31 cellular contexts compared by ENCODE assay signal in the genomic region with DNA sequence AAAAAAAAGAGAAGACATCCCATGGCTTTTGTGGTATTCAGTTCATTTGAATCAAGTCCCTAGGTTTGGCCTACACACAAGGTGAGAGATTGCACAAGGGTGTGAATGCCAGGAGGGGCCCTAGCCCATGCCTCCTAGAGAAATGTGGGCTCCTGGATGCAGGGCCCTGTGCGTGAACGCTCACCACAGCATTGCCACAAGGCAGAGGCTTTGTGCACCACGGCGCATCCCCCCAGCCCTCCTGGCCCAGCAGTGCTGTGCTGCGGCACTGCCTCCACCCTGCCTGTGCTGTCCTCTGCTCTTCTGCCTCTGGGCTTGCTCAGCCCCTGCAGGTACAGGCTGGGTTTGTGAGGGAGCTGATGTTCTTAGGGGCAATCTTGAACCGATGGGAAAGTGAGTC.
"Had no signal": no experiment of that assay in that cellular context is flagged by ENCODE, and none has a peak within 500 bp of the region (broad histone marks: within the 10 kb centered on the region; RNA-seq: fewer than 3 reads in every experiment).

No MANE protein-coding gene starts in this region.

- H3K27me3 Mint-ChIP-seq: activated naive CD4-positive, alpha-beta T cell treated with anti-CD3 and anti-CD28 coated beads, Interleukin-2, amount 50 U/mL, for 24 hours; activated T-helper 17 cell treated with anti-CD3 and anti-CD28 coated beads, Interleukin-2, amount 50 U/mL, for 72 hours; central memory CD8-positive, alpha-beta T cell had no signal

- H3K4me2 ChIP-seq: KMS-11 had no signal

- ATAC-seq: activated CD8-positive, alpha-beta T cell treated with anti-CD3 and anti-CD28 coated beads for 36 hours; activated T-cell treated with anti-CD3 and anti-CD28 coated beads, Interleukin-2, amount 50 U/mL, for 72 hours; activated T-helper 17 cell treated with anti-CD3 and anti-CD28 coated beads, Interleukin-2, amount 50 U/mL, for 72 hours had no signal

- H3K9ac ChIP-seq: KMS-11 had no signal

- H3K4me3 ChIP-seq: ascending aorta, cardiac muscle cell, SJCRH30, SK-N-MC had no signal

- H3K9me3 Mint-ChIP-seq: activated CD4-positive, alpha-beta T cell treated with anti-CD3 and anti-CD28 coated beads, Interleukin-2, amount 10 ng/mL, durations not matched to agents 24 days and 14 days; activated CD8-positive, alpha-beta T cell treated with anti-CD3 and anti-CD28 coated beads for 36 hours; activated naive CD4-positive, alpha-beta T cell treated with anti-CD3 and anti-CD28 coated beads, Interleukin-2, amount 50 U/mL, for 24 hours; activated T-cell treated with anti-CD3 and anti-CD28 coated beads, Interleukin-2, amount 50 U/mL, for 72 hours; activated T-helper 17 cell treated with anti-CD3 and anti-CD28 coated beads, Interleukin-2, amount 50 U/mL, for 72 hours; central memory CD8-positive, alpha-beta T cell; T-helper 2 cell treated with Interferon-gamma antibody and Interleukin-4, amounts not matched to agents 5 μg/mL and 100 μg/mL, for 36 hours had no signal

- H3K4me1 ChIP-seq: ascending aorta had no signal

- DNase-seq: activated CD4-positive, alpha-beta T cell treated with anti-CD3 and anti-CD28 coated beads, Interleukin-2, amount 10 ng/mL, durations not matched to agents 24 days and 14 days; activated CD4-positive, alpha-beta T cell treated with anti-CD3 and anti-CD28 coated beads, Interleukin-2, amount 50 U/mL, for 4 hours; activated CD8-positive, alpha-beta T cell treated with anti-CD3 and anti-CD28 coated beads for 36 hours; activated gamma-delta T cell; activated naive CD4-positive, alpha-beta T cell treated with Interleukin-2 at 50 U/mL for 16 hours; activated naive CD8-positive, alpha-beta T cell treated with anti-CD3 and anti-CD28 coated beads, Interleukin-2, amount 10 ng/mL, durations not matched to agents 7 days and 5 days; activated T-cell treated with anti-CD3 and anti-CD28 coated beads, Interleukin-2, amount 50 U/mL, for 1 hour; activated T-cell treated with anti-CD3 and anti-CD28 coated beads, Interleukin-2, amount 50 U/mL, for 72 hours; amygdala; MM.1S; MV-4-11; NCI-H1092; NCI-H1436 treated with DMSO at 0.1 percent for 48 hours; NCI-H1694 treated with DMSO at 0.1 percent for 48 hours; NCI-H2029 treated with DMSO at 0.1 percent for 48 hours; NCI-H2107; NCI-H2171; NCI-H510A; NCI-H526; NCI-H748 treated with DMSO at 0.1 percent for 48 hours; OCI-M1; SHP77; SJCRH30 had no signal

- H3K9me3 ChIP-seq: ascending aorta, SJCRH30 had no signal

- H3K27ac ChIP-seq: ascending aorta, cardiac muscle cell, KMS-11, SJCRH30, SK-N-MC had no signal

- H3K4me3 Mint-ChIP-seq: activated CD4-positive, alpha-beta T cell treated with anti-CD3 and anti-CD28 coated beads, Interleukin-2, amount 10 ng/mL, durations not matched to agents 24 days and 14 days; activated CD8-positive, alpha-beta T cell treated with anti-CD3 and anti-CD28 coated beads for 36 hours; activated naive CD4-positive, alpha-beta T cell treated with anti-CD3 and anti-CD28 coated beads, Interleukin-2, amount 50 U/mL, for 24 hours; activated naive CD8-positive, alpha-beta T cell treated with anti-CD3 and anti-CD28 coated beads, Interleukin-2, amount 10 ng/mL, durations not matched to agents 7 days and 5 days; activated T-cell treated with anti-CD3 and anti-CD28 coated beads, Interleukin-2, amount 50 U/mL, for 72 hours; activated T-helper 17 cell treated with anti-CD3 and anti-CD28 coated beads, Interleukin-2, amount 50 U/mL, for 72 hours; central memory CD8-positive, alpha-beta T cell; T-helper 2 cell treated with Interferon-gamma antibody and Interleukin-4, amounts not matched to agents 5 μg/mL and 100 μg/mL, for 36 hours had no signal

- H3K27ac Mint-ChIP-seq: activated CD4-positive, alpha-beta T cell treated with anti-CD3 and anti-CD28 coated beads, Interleukin-2, amount 10 ng/mL, durations not matched to agents 24 days and 14 days; activated CD8-positive, alpha-beta T cell treated with anti-CD3 and anti-CD28 coated beads for 36 hours; activated naive CD4-positive, alpha-beta T cell treated with anti-CD3 and anti-CD28 coated beads, Interleukin-2, amount 50 U/mL, for 24 hours; activated naive CD8-positive, alpha-beta T cell treated with anti-CD3 and anti-CD28 coated beads, Interleukin-2, amount 10 ng/mL, durations not matched to agents 7 days and 5 days; activated T-cell treated with anti-CD3 and anti-CD28 coated beads, Interleukin-2, amount 50 U/mL, for 72 hours; activated T-helper 17 cell treated with anti-CD3 and anti-CD28 coated beads, Interleukin-2, amount 50 U/mL, for 72 hours; T-helper 2 cell treated with Interferon-gamma antibody and Interleukin-4, amounts not matched to agents 5 μg/mL and 100 μg/mL, for 36 hours had no signal

- H3K36me3 Mint-ChIP-seq: activated naive CD4-positive, alpha-beta T cell treated with anti-CD3 and anti-CD28 coated beads, Interleukin-2, amount 50 U/mL, for 24 hours; activated naive CD8-positive, alpha-beta T cell treated with anti-CD3 and anti-CD28 coated beads, Interleukin-2, amount 10 ng/mL, durations not matched to agents 7 days and 5 days had no signal

- H3K36me3 ChIP-seq: ascending aorta, cardiac muscle cell, SJCRH30 had no signal

- H3K27me3 ChIP-seq: ascending aorta, cardiac muscle cell, SJCRH30 had no signal
